Comparison of ENCODE assay signal across 8 cellular contexts in genomic region chr6:112087136-112087908, GRCh38. TPM values are rescaled to one million over a fixed set of nuclear protein-coding genes. Genes with fewer than 3 reads are reported as not detected.
A peak's percentile ranks its signal among the peaks of the same experiment; 100 is the strongest.
DNase-seq lines count a peak whose midpoint lies in the region; ATAC-seq and TF ChIP-seq lines count a peak whose summit lies in the region.

TSS of gene FAM229B (plus strand) at chr6:112087591. CDS start at chr6:112099284, 11,693 bp downstream.
TSS of gene TUBE1 (minus strand) at chr6:112087482. CDS start at chr6:112087434, 48 bp downstream.

- peak; percentile 83 for TF ChIP-seq POLR2A in ovary (IDR thresholded peaks at IDR 0.05)
- peak in 1 of 2 donors; percentile 89 for TF ChIP-seq POLR2A in thyroid gland (IDR thresholded peaks at IDR 0.05)

- H3K9me3 ChIP-seq in SK-N-MC (ENCODE audit: low read depth, low read length) (no peaks in the 10 kb centered on the region), ovary (no peaks in the 10 kb centered on the region), thyroid gland (no peaks in the 10 kb centered on the region)

- H3K9me3 Mint-ChIP-seq in activated naive CD8-positive, alpha-beta T cell treated with anti-CD3 and anti-CD28 coated beads for 36 hours, result no peaks in the 10 kb centered on the region

- DNase-seq in GM10248 (ENCODE audit: extremely low spot score) (peak; percentile 89), NCI-H1048 (lab: John Stamatoyannopoulos, UW) (peak; percentile 95), SK-N-MC (ENCODE audit: low read depth, low spot score) (peak; percentile 70), Right ventricle myocardium inferior (ENCODE audit: missing footprints) (peak; percentile 95), ovary (peak; percentile 87 to 92 (median 90)), thyroid gland (peak; percentile 94 to 95)
- DNase-seq in activated naive CD8-positive, alpha-beta T cell treated with anti-CD3 and anti-CD28 coated beads for 36 hours, result peak; percentile 91

- H3K27ac Mint-ChIP-seq in activated naive CD8-positive, alpha-beta T cell treated with anti-CD3 and anti-CD28 coated beads for 36 hours, result no peak within 1 kb of the TSS

- ATAC-seq in HG02571 (IDR thresholded peaks at IDR 0.05; ENCODE audit: unreplicated experiment), result peak; percentile 97
- peak; percentile 96 for ATAC-seq in Right ventricle myocardium inferior

- H3K36me3 ChIP-seq in SK-N-MC (ENCODE audit: insufficient read depth, low read length) (peaks cover 23% of the 10 kb centered on the region), ovary (no peaks in the 10 kb centered on the region), thyroid gland (no peaks in the 10 kb centered on the region)

- intact Hi-C loops in Right ventricle myocardium inferior (cut with DNase I) (loop anchor here (5.0 kb wide), 1 partner anchor 180 kb away; no protein-coding TSS in a partner anchor), ovary (cut with DNase I) (no loop called here), thyroid gland (cut with DNase I) (no loop called here)

- CTCF ChIA-PET in GM10248 (lab: Yijun Ruan, JAX), result interaction anchor here (0.9 to 3.4 kb wide), 20 partner anchors 9 to 1104 kb away, joined by 3 to 38 read pairs (median 4); no protein-coding TSS in a partner anchor

- WGBS in ovary, 3 donors, result 0% methylated on average over 60 of the region's 60 CpGs
- 0% methylated on average over 49 to 60 of the region's 60 CpGs for WGBS in thyroid gland, 2 donors

- H3K36me3 Mint-ChIP-seq in activated naive CD8-positive, alpha-beta T cell treated with anti-CD3 and anti-CD28 coated beads for 36 hours, result peaks cover 13% of the 10 kb centered on the region

- H3K9ac ChIP-seq in SK-N-MC (ENCODE audit: insufficient read length), result peak within 1 kb of the TSS; percentile 91

- TF ChIP-seq EP300 in ovary (IDR thresholded peaks at IDR 0.05), result no peak

- H3K27ac ChIP-seq in SK-N-MC (peak within 1 kb of the TSS; percentile 62; the same call in 1 of the 2 replicates), ovary (peak within 1 kb of the TSS; percentile 45 to 50), thyroid gland (peak within 1 kb of the TSS; percentile 9 to 90 (median 78))

- H3K4me1 Mint-ChIP-seq in activated naive CD8-positive, alpha-beta T cell treated with anti-CD3 and anti-CD28 coated beads for 36 hours, result peaks cover 8% of the 10 kb centered on the region

- H3K27me3 ChIP-seq in ovary (no peaks in the 10 kb centered on the region), thyroid gland (no peaks in the 10 kb centered on the region)

- H3K4me3 ChIP-seq in SK-N-MC, result peak within 1 kb of the TSS; percentile 98
- peak within 1 kb of the TSS; percentile 75 for H3K4me3 ChIP-seq in ovary
- peak within 1 kb of the TSS; percentile 31 to 63 (median 55) for H3K4me3 ChIP-seq in thyroid gland (replicated peaks in 1 of 3)

- peaks cover 5% of the 10 kb centered on the region for H3K27me3 Mint-ChIP-seq in activated naive CD8-positive, alpha-beta T cell treated with anti-CD3 and anti-CD28 coated beads for 36 hours

- H3K4me1 ChIP-seq in ovary (ENCODE audit: insufficient read depth) (no peaks in the 10 kb centered on the region), thyroid gland (peaks cover 0 to 3% of the 10 kb centered on the region in 2 donors)

- POLR2A ChIA-PET in GM10248 (lab: Yijun Ruan, JAX), result interaction anchor here (0.6 to 0.7 kb wide), 2 partner anchors 44 to 482 kb away, joined by 3 to 5 read pairs; partner anchors contain the start of gene TRAF3IP2

- TF ChIP-seq CTCF in GM10248 (IDR thresholded peaks at IDR 0.05; ENCODE audit: control extremely low read depth, extremely low read depth, low read depth, missing control alignments), result no peak
- no peak for TF ChIP-seq CTCF in ovary (IDR thresholded peaks at IDR 0.05)
- TF ChIP-seq CTCF in thyroid gland (IDR thresholded peaks at IDR 0.05), result no peak

- no peak within 1 kb of the TSS for H3K4me3 Mint-ChIP-seq in activated naive CD8-positive, alpha-beta T cell treated with anti-CD3 and anti-CD28 coated beads for 36 hours

RNA-seq across cellular contexts. Expression of gene FAM229B, which starts in this region (rescaled TPM):
- total RNA-seq in activated naive CD8-positive, alpha-beta T cell treated with anti-CD3 and anti-CD28 coated beads for 36 hours, result 1 to 10 TPM; 7.9 to 8.7 TPM
- total RNA-seq in Right ventricle myocardium inferior (75.1 TPM), ovary (10 to 100 TPM; 23.4 to 37.3 (median 30.4) TPM), thyroid gland (10 to 100 TPM in 2 of 4 donors, 1 to 10 TPM in 2; 8.3 to 29.2 (median 13.9) TPM)
- 10 to 100 TPM; 26.3 to 58.2 TPM for polyA plus RNA-seq in ovary

RNA-seq across cellular contexts. Expression of gene TUBE1, which starts in this region (rescaled TPM):
- total RNA-seq in activated naive CD8-positive, alpha-beta T cell treated with anti-CD3 and anti-CD28 coated beads for 36 hours, result 10 to 100 TPM; 30.3 to 31.1 TPM
- total RNA-seq in Right ventricle myocardium inferior (24.0 TPM), ovary (10 to 100 TPM; 22.9 to 53.0 (median 26.0) TPM), thyroid gland (10 to 100 TPM; 28.8 to 56.4 (median 38.8) TPM)
- 10 to 100 TPM; 16.0 to 25.0 TPM for polyA plus RNA-seq in ovary

Comparison
In these comparisons a context has a peak if more than half of its experiments do, and no peak if none do; other contexts are left out.
1. Peak in every context shown above with its lines: DNase-seq, ATAC-seq, H3K4me3 ChIP-seq and H3K27ac ChIP-seq.